In the genomic region with DNA sequence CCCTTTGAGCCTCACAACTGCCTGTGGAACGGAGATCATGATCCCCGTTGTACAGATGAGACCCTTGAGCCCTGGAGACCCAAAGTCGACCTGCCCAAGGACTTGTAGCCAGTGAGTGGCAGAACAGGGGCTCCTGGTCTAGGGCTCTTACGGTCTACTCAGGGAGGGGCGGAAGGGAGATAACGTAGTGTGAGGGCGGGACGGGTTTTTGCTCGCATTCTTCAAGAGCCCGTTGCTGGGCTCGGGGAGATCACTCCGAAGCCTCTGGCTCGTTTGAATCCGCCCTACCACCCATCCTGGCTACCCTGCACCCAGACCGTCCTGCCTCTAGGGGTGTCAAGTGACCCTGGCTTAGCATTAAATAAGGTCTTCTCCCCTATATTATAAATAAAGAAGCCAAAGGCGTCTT, we compare ENCODE assay signal across 8 cellular contexts. TPM values are rescaled to one million over a fixed set of nuclear protein-coding genes. Genes with fewer than 3 reads are reported as not detected.
DNase-seq lines count a peak whose midpoint lies in the region; ATAC-seq and TF ChIP-seq lines count a peak whose summit lies in the region.

No MANE protein-coding gene starts in this region.

- intact Hi-C loops in transverse colon (cut with DNase I; ENCODE audit: low total_unique reads): no loop called here

- peak overlapping the region; percentile 60 to 88 (median 82) for H3K4me3 ChIP-seq in transverse colon

- TF ChIP-seq CTCF in nephron (IDR thresholded peaks at IDR 0.05; ENCODE audit: unreplicated experiment in 3 of 3) (no peak), transverse colon (IDR thresholded peaks at IDR 0.05) (peak in 3 of 5 experiments; percentile 9 to 25 (median 9))

- ATAC-seq in HG02642 (IDR thresholded peaks at IDR 0.05; ENCODE audit: poor library complexity, unreplicated experiment): peak; percentile 8
- peak; percentile 25 to 32 for ATAC-seq in activated T-cell treated with anti-CD3 and anti-CD28 coated beads, Interleukin-2, amount 50 U/mL, for 4 hours

- H3K27ac ChIP-seq in transverse colon: peak overlapping the region; percentile 93 to 97 (median 96)

- H3K36me3 Mint-ChIP-seq in activated T-cell treated with anti-CD3 and anti-CD28 coated beads, Interleukin-2, amount 50 U/mL, for 4 hours (ENCODE audit: insufficient read depth): no peaks in the 10 kb centered on the region
- no peaks in the 10 kb centered on the region for H3K36me3 Mint-ChIP-seq in nephron (ENCODE audit: low read depth)

- no peaks in the 10 kb centered on the region for H3K9me3 ChIP-seq in transverse colon

- no peaks in the 10 kb centered on the region for H3K9me3 Mint-ChIP-seq in activated T-cell treated with anti-CD3 and anti-CD28 coated beads, Interleukin-2, amount 50 U/mL, for 4 hours
- H3K9me3 Mint-ChIP-seq in nephron: no peaks in the 10 kb centered on the region

- peak overlapping the region in 2 of 3 experiments; percentile 31 to 35 for H3K27ac Mint-ChIP-seq in nephron

- DNase-seq in NCI-H2081 (lab: John Stamatoyannopoulos, UW) (peak; percentile 14 to 39), NCI-H2081 treated with DMSO at 0.1 percent for 48 hours (lab: John Stamatoyannopoulos, UW) (no peak), NCI-H526 treated with DMSO at 0.1 percent for 48 hours (lab: John Stamatoyannopoulos, UW) (peak; percentile 55), fibroblast of peridontal ligament (ENCODE audit: extremely low read depth) (peak; percentile 72), transverse colon (peak; percentile 57)
- peak; percentile 18 for DNase-seq in activated T-cell treated with anti-CD3 and anti-CD28 coated beads, Interleukin-2, amount 50 U/mL, for 4 hours

- peaks cover 12 to 72% (median 40%) of the 10 kb centered on the region in 4 donors for H3K4me1 ChIP-seq in transverse colon

- no peak for TF ChIP-seq POLR2A in transverse colon (IDR thresholded peaks at IDR 0.05)

- in situ Hi-C loops in transverse colon (cut with MboI; ENCODE audit: low pct_ligation_motif_present in 1 of 4, low pct_unique_long_range_greater_than_20kb in 1 of 4, low sequenced_read_pairs in 3 of 4): no loop called here

- 0 to 1% methylated on average over 2 to 16 of the region's 16 CpGs for WGBS in transverse colon (ENCODE audit: low coverage in 1 of 2), 2 donors

- peak overlapping the region; percentile 84 for H3K4me3 Mint-ChIP-seq in activated T-cell treated with anti-CD3 and anti-CD28 coated beads, Interleukin-2, amount 50 U/mL, for 4 hours
- peak overlapping the region; percentile 86 to 91 (median 90) for H3K4me3 Mint-ChIP-seq in nephron

- peaks cover 58% of the 10 kb centered on the region for H3K4me1 Mint-ChIP-seq in activated T-cell treated with anti-CD3 and anti-CD28 coated beads, Interleukin-2, amount 50 U/mL, for 4 hours (ENCODE audit: low read depth)
- H3K4me1 Mint-ChIP-seq in nephron: peaks cover 49% of the 10 kb centered on the region

- no peaks in the 10 kb centered on the region for H3K36me3 ChIP-seq in transverse colon

- H3K27me3 ChIP-seq in transverse colon: no peaks in the 10 kb centered on the region

- no peaks in the 10 kb centered on the region for H3K27me3 Mint-ChIP-seq in activated T-cell treated with anti-CD3 and anti-CD28 coated beads, Interleukin-2, amount 50 U/mL, for 4 hours (ENCODE audit: low read depth)
- peaks cover 4% of the 10 kb centered on the region for H3K27me3 Mint-ChIP-seq in nephron (ENCODE audit: low read depth)

- no peak for TF ChIP-seq EP300 in transverse colon (IDR thresholded peaks at IDR 0.05; ENCODE audit: low read depth)

RNA-seq across cellular contexts. Expression of gene CRY2, which starts 0.6 kb away (rescaled TPM):
- 10 to 100 TPM; 19.7 to 21.9 (median 19.9) TPM for total RNA-seq in activated T-cell treated with anti-CD3 and anti-CD28 coated beads, Interleukin-2, amount 50 U/mL, for 4 hours
- 10 to 100 TPM; 42.2 to 73.6 (median 50.2) TPM for total RNA-seq in transverse colon

RNA-seq across cellular contexts. Expression of gene MAPK8IP1, which starts 37.5 kb away (rescaled TPM):
- 1 to 10 TPM in 1 of 3 donors, under 1 TPM in 2; 0.71 to 1.4 (median 0.87) TPM for total RNA-seq in activated T-cell treated with anti-CD3 and anti-CD28 coated beads, Interleukin-2, amount 50 U/mL, for 4 hours
- total RNA-seq in transverse colon: 10 to 100 TPM in 1 of 4 donors, 1 to 10 TPM in 3; 1.9 to 11.1 (median 2.6) TPM

RNA-seq across cellular contexts. Expression of gene SLC35C1, which starts 43.0 kb away (rescaled TPM):
- total RNA-seq in activated T-cell treated with anti-CD3 and anti-CD28 coated beads, Interleukin-2, amount 50 U/mL, for 4 hours: 10 to 100 TPM; 14.7 to 17.5 (median 15.8) TPM
- 10 to 100 TPM; 28.8 to 62.3 (median 44.4) TPM for total RNA-seq in transverse colon

RNA-seq across cellular contexts. Expression of gene FREY1, which starts 59.2 kb away (rescaled TPM):
- total RNA-seq in activated T-cell treated with anti-CD3 and anti-CD28 coated beads, Interleukin-2, amount 50 U/mL, for 4 hours: 1 to 10 TPM; 2.3 to 3.3 (median 2.4) TPM
- 1 to 10 TPM in 1 of 4 donors, under 1 TPM in 1, not detected in 2; 0.82 to 2.7 TPM for total RNA-seq in transverse colon

Comparison
In these comparisons a context has a peak if more than half of its experiments do, and no peak if none do; other contexts are left out.
1. CTCF ChIP-seq: peak in transverse colon (3 of 5); none in nephron (0 of 3).